In genomic region chr11:126989942-126990715, GRCh38 we compare ENCODE assay signal across 8 cellular contexts. TPM values are rescaled to one million over a fixed set of nuclear protein-coding genes. Genes with fewer than 3 reads are reported as not detected.
DNase-seq lines count a peak whose midpoint lies in the region; ATAC-seq and TF ChIP-seq lines count a peak whose summit lies in the region.

No MANE protein-coding gene starts in this region.

- no peak overlapping the region for H3K4me3 Mint-ChIP-seq in activated T-helper 2 cell treated with anti-CD3 and anti-CD28 coated beads, Interferon-gamma antibody, Interleukin-2, Interleukin-4, amounts not matched to agents 10 μg/mL and 5 μg/mL and 100 μg/mL, durations not matched to agents 14 hours and 24 hours and 36 hours (ENCODE audit: low read depth)
- H3K4me3 Mint-ChIP-seq in type B pancreatic cell, result peak overlapping the region; percentile 19

- CTCF ChIA-PET in IMR-90 (lab: Yijun Ruan, JAX), result interaction anchor here (0.6 to 3.0 kb wide), 24 partner anchors 9 to 769 kb away, joined by 3 to 16 read pairs (median 4); partner anchors contain the start of gene KIRREL3

- peaks cover 12% of the 10 kb centered on the region for H3K27me3 Mint-ChIP-seq in activated T-helper 2 cell treated with anti-CD3 and anti-CD28 coated beads, Interferon-gamma antibody, Interleukin-2, Interleukin-4, amounts not matched to agents 10 μg/mL and 5 μg/mL and 100 μg/mL, durations not matched to agents 14 hours and 24 hours and 36 hours (ENCODE audit: low read depth)
- H3K27me3 Mint-ChIP-seq in type B pancreatic cell, result peaks cover 52% of the 10 kb centered on the region

- peak overlapping the region; percentile 91 for H2BK120ac ChIP-seq in IMR-90 (ENCODE audit: low read depth, low read length)

- H3K4me1 ChIP-seq in IMR-90 (ENCODE audit: control insufficient read depth, insufficient read depth, low read length) (peaks cover 21% of the 10 kb centered on the region), foreskin keratinocyte (no peaks in the 10 kb centered on the region)

- H2AFZ ChIP-seq in IMR-90 (replicated peaks; ENCODE audit: low read length, poor library complexity), result peak overlapping the region; percentile 86

- intact Hi-C loops in IMR-90 (cut with micrococcal nuclease), result loop anchor here (1.0 to 10.0 kb wide), 6 partner anchors 73 to 680 kb away; no protein-coding TSS in a partner anchor
- intact Hi-C loops in activated T-helper 2 cell treated with anti-CD3 and anti-CD28 coated beads, Interferon-gamma antibody, Interleukin-2, Interleukin-4, amounts not matched to agents 10 μg/mL and 5 μg/mL and 100 μg/mL, durations not matched to agents 14 hours and 24 hours and 36 hours (cut with micrococcal nuclease), result loop anchor here (1.0 to 10.0 kb wide), 3 partner anchors 115 to 549 kb away; no protein-coding TSS in a partner anchor

- BruUV-seq in IMR-90 (replicated peaks; lab: Mats Ljungman, UMichigan), result no TSS peak

- ATAC-seq in GM21367 (IDR thresholded peaks at IDR 0.05; ENCODE audit: unreplicated experiment) (peak; percentile 88), IMR-90 (ENCODE audit: low read depth) (peak; percentile 80), foreskin keratinocyte (peak; percentile 61), omental fat pad (ENCODE audit: low FRiP score) (peak; percentile 65)

- H3K27ac ChIP-seq in IMR-90 (ENCODE audit: insufficient read depth, low read length) (peak overlapping the region; percentile 48), foreskin keratinocyte (no peak overlapping the region)

- H3K79me1 ChIP-seq in IMR-90 (ENCODE audit: low read depth in 1 of 2, low read length in 2 of 2), result peaks cover 21 to 61% of the 10 kb centered on the region in 2 experiments; a peak in 3 of 4 replicates

- no peaks in the 10 kb centered on the region for H3K4me1 Mint-ChIP-seq in activated T-helper 2 cell treated with anti-CD3 and anti-CD28 coated beads, Interferon-gamma antibody, Interleukin-2, Interleukin-4, amounts not matched to agents 10 μg/mL and 5 μg/mL and 100 μg/mL, durations not matched to agents 14 hours and 24 hours and 36 hours (ENCODE audit: low read depth)
- H3K4me1 Mint-ChIP-seq in type B pancreatic cell (ENCODE audit: unreplicated experiment), result no peaks in the 10 kb centered on the region

- H4K91ac ChIP-seq in IMR-90 (ENCODE audit: insufficient read depth, low read depth, low read length), result peak overlapping the region; percentile 90

- peak overlapping the region; percentile 99 for H2BK5ac ChIP-seq in IMR-90 (ENCODE audit: low read depth, low read length, poor library complexity, severe bottlenecking)

- peak overlapping the region; percentile 88 for H3K4me2 ChIP-seq in IMR-90 (ENCODE audit: low read depth, low read length)

- TF ChIP-seq RAD21 in IMR-90 (IDR thresholded peaks at IDR 0.05; ENCODE audit: low read length), result peak; percentile 93

- no peaks in the 10 kb centered on the region for H3K9me3 Mint-ChIP-seq in activated T-helper 2 cell treated with anti-CD3 and anti-CD28 coated beads, Interferon-gamma antibody, Interleukin-2, Interleukin-4, amounts not matched to agents 10 μg/mL and 5 μg/mL and 100 μg/mL, durations not matched to agents 14 hours and 24 hours and 36 hours
- H3K9me3 Mint-ChIP-seq in type B pancreatic cell, result peaks cover 4% of the 10 kb centered on the region

- no peak overlapping the region for H3K27ac Mint-ChIP-seq in activated T-helper 2 cell treated with anti-CD3 and anti-CD28 coated beads, Interferon-gamma antibody, Interleukin-2, Interleukin-4, amounts not matched to agents 10 μg/mL and 5 μg/mL and 100 μg/mL, durations not matched to agents 14 hours and 24 hours and 36 hours
- no peak overlapping the region for H3K27ac Mint-ChIP-seq in type B pancreatic cell

- POLR2A ChIA-PET in IMR-90 (lab: Charles Lee; ENCODE audit: unreplicated experiment), result interaction anchor here (0.7 kb wide), 1 partner anchor 8 kb away, joined by 3 read pairs; no protein-coding TSS in a partner anchor

- no peaks in the 10 kb centered on the region for H3K27me3 ChIP-seq in IMR-90 (ENCODE audit: control insufficient read depth, insufficient read depth, low read length)
- no peaks in the 10 kb centered on the region for H3K27me3 ChIP-seq in foreskin keratinocyte

- TF ChIP-seq CTCF in IMR-90 (conservative IDR thresholded peaks at IDR 0.05; ENCODE audit: low read depth, low read length), result peak; percentile 97
- peak; percentile 84 for TF ChIP-seq CTCF in foreskin keratinocyte (conservative IDR thresholded peaks at IDR 0.05)
- peak in 1 of 3 donors; percentile 40 for TF ChIP-seq CTCF in omental fat pad (IDR thresholded peaks at IDR 0.05)
- TF ChIP-seq CTCF in type B pancreatic cell (conservative IDR thresholded peaks at IDR 0.05), result peak; percentile 94

- 13% methylated on average over 6 of the region's 22 CpGs; no CpG with 5 or more reads in 1 of the 2 experiments for WGBS in IMR-90 (ENCODE audit: extremely low coverage in 2 of 2, insufficient read length in 1 of 2), 2 experiments

- peak overlapping the region; percentile 87 for H2BK20ac ChIP-seq in IMR-90 (ENCODE audit: low read depth, low read length)

- no peaks in the 10 kb centered on the region for H4K20me1 ChIP-seq in IMR-90 (ENCODE audit: insufficient read depth, low read length)

- H3K36me3 ChIP-seq in IMR-90 (ENCODE audit: control insufficient read depth, insufficient read depth, low read length), result no peaks in the 10 kb centered on the region

- peaks cover 24% of the 10 kb centered on the region for H3K9me1 ChIP-seq in IMR-90 (ENCODE audit: insufficient read depth, low read length)

- peak overlapping the region; percentile 78; the same call in 1 of the 2 replicates for H3K56ac ChIP-seq in IMR-90 (ENCODE audit: extremely low read depth, insufficient read depth, low read length)

- peak overlapping the region; percentile 27 for H3K4me3 ChIP-seq in IMR-90 (ENCODE audit: insufficient read depth, low read depth, low read length)

- H4K5ac ChIP-seq in IMR-90 (ENCODE audit: low read depth, low read length), result peak overlapping the region; percentile 73

- H2AK9ac ChIP-seq in IMR-90 (replicated peaks; ENCODE audit: low read depth, low read length, poor library complexity), result peak overlapping the region; percentile 85

- H3K18ac ChIP-seq in IMR-90 (ENCODE audit: low read depth, low read length), result peak overlapping the region; percentile 63

- H3K36me3 Mint-ChIP-seq in activated T-helper 2 cell treated with anti-CD3 and anti-CD28 coated beads, Interferon-gamma antibody, Interleukin-2, Interleukin-4, amounts not matched to agents 10 μg/mL and 5 μg/mL and 100 μg/mL, durations not matched to agents 14 hours and 24 hours and 36 hours (ENCODE audit: low read depth), result no peaks in the 10 kb centered on the region
- no peaks in the 10 kb centered on the region for H3K36me3 Mint-ChIP-seq in type B pancreatic cell

- peak; percentile 24; the same call in 1 of the 2 replicates for TF ChIP-seq POLR2A in IMR-90 (IDR thresholded peaks at IDR 0.05; ENCODE audit: low read depth, low read length)

- H3K4ac ChIP-seq in IMR-90 (ENCODE audit: low read depth, low read length), result peak overlapping the region; percentile 87

- H3K23ac ChIP-seq in IMR-90 (ENCODE audit: low read depth, low read length), result peak overlapping the region; percentile 68; the same call in 1 of the 2 replicates

- peak overlapping the region; percentile 93 for H2AK5ac ChIP-seq in IMR-90 (ENCODE audit: low read depth, low read length)

- DNase-seq in Caki2 (ENCODE audit: low read depth) (peak; percentile 52), IMR-90 (peak; percentile 77), foreskin keratinocyte (no peak), omental fat pad (ENCODE audit: low spot score) (peak; percentile 60), type B pancreatic cell (ENCODE audit: extremely low spot score, unreplicated experiment) (peak; percentile 82)
- DNase-seq in activated T-helper 2 cell treated with anti-CD3 and anti-CD28 coated beads, Interferon-gamma antibody, Interleukin-2, Interleukin-4, amounts not matched to agents 10 μg/mL and 5 μg/mL and 100 μg/mL, durations not matched to agents 14 hours and 24 hours and 36 hours (ENCODE audit: low spot score), result peak; percentile 26

- in situ Hi-C loops in Caki2 (cut with HindIII; ENCODE audit: low pct_unique_long_range_greater_than_20kb, low sequenced_read_pairs), result no loop called here
- in situ Hi-C loops in IMR-90 (cut with MboI; ENCODE audit: low sequenced_read_pairs), result loop anchor here (5.0 to 25.0 kb wide), 4 partner anchors 273 to 685 kb away; partner anchors contain the start of gene DCPS

- dilution Hi-C loops in IMR-90 (cut with HindIII; ENCODE audit: low sequenced_read_pairs, unreplicated experiment), result no loop called here

- H2BK15ac ChIP-seq in IMR-90 (ENCODE audit: low read depth, low read length), result peak overlapping the region; percentile 60; the same call in 2 of the 3 replicates

- H3K14ac ChIP-seq in IMR-90 (replicated peaks; ENCODE audit: low read depth, low read length), result peak overlapping the region; percentile 68

- peak overlapping the region; percentile 35 to 85; a peak in 3 of 4 replicates for H4K8ac ChIP-seq in IMR-90 (ENCODE audit: low read depth in 2 of 2, low read length in 2 of 2)

- peak overlapping the region; percentile 58 for H3K9ac ChIP-seq in IMR-90 (ENCODE audit: low read depth, low read length)

- H3K9me3 ChIP-seq in IMR-90 (ENCODE audit: control insufficient read depth, insufficient read depth, low read length), result no peaks in the 10 kb centered on the region

TF ChIP-seq in IMR-90, 13 proteins besides CTCF, POLR2A, EP300 and RAD21 (continues in another document):
- no peak for TF ChIP-seq MAFK (IDR thresholded peaks at IDR 0.05; ENCODE audit: low read depth, low read length)

TF ChIP-seq in PFSK-1, 5 proteins besides CTCF, POLR2A, EP300 and RAD21:
- peak; percentile 5 for TF ChIP-seq FOXP2 (optimal IDR thresholded peaks at IDR 0.05; ENCODE audit: borderline replicate concordance, extremely low read depth, extremely low read length, insufficient read depth)
- TF ChIP-seq POLR2AphosphoS5 (IDR thresholded peaks at IDR 0.05; ENCODE audit: low read depth, low read length), result no peak
- TF ChIP-seq SIN3A (IDR thresholded peaks at IDR 0.05; ENCODE audit: borderline replicate concordance, insufficient read depth, low read length), result no peak

RNA-seq across cellular contexts. Expression of gene KIRREL3, which starts 10.4 kb away (rescaled TPM):
- total RNA-seq in Caki2 (2014; rRNA removed; shearing (Covaris generic); ENCODE audit: low replicate concordance), result 4.5 and 6.4 TPM in 2 replicates
- total RNA-seq in IMR-90 (2012; rRNA removed) (10.9 and 12.8 TPM in 2 replicates), foreskin keratinocyte (0.03 TPM in 1 of 2 replicates, not detected in the other), omental fat pad (under 1 TPM in 2 of 4 donors, not detected in 2; 0.09 to 0.60 TPM), type B pancreatic cell (ENCODE audit: low replicate concordance) (1.00 and 4.1 TPM in 2 replicates)
- polyA plus RNA-seq in IMR-90 (2012; rRNA removed) (15.9 and 18.5 TPM in 2 replicates), foreskin keratinocyte (0.08 TPM in 1 of 2 replicates, not detected in the other)
- polyA plus RNA-seq in IMR-90 (2012; cell fraction: cytosol; rRNA removed), result 8.7 and 13.0 TPM in 2 replicates
- polyA plus RNA-seq in IMR-90 (2012; cell fraction: nucleus; rRNA removed; ENCODE audit: low replicate concordance), result 13.3 and 27.3 TPM in 2 replicates
- 0.90 TPM for polyA plus RNA-seq in PFSK-1 (2012; ENCODE audit: insufficient read length, low read depth)
- total RNA-seq in activated T-helper 2 cell treated with anti-CD3 and anti-CD28 coated beads, Interferon-gamma antibody, Interleukin-2, Interleukin-4, amounts not matched to agents 10 μg/mL and 5 μg/mL and 100 μg/mL, durations not matched to agents 14 hours and 24 hours and 36 hours, result not detected in 2 replicates

Comparison
In these comparisons a context has a peak if more than half of its experiments do, and no peak if none do; other contexts are left out.
1. DNase-seq: peak in Caki2 (single experiment), IMR-90 (single experiment), activated T-helper 2 cell treated with anti-CD3 and anti-CD28 coated beads, Interferon-gamma antibody, Interleukin-2, Interleukin-4, amounts not matched to agents 10 μg/mL and 5 μg/mL and 100 μg/mL, durations not matched to agents 14 hours and 24 hours and 36 hours (single experiment), omental fat pad (single experiment) and type B pancreatic cell (single experiment); none in foreskin keratinocyte (0 of 2).
2. Peak in every context shown above with its lines, with median percentiles within 50 percentile points of each other: ATAC-seq.